ENCODE assay signal across 8 cellular contexts in genomic region chr4:67327245-67327860, GRCh38.
DNase-seq lines count a peak whose midpoint lies in the region; ATAC-seq and TF ChIP-seq lines count a peak whose summit lies in the region.

No MANE protein-coding gene starts in this region.

- POLR2A ChIA-PET in CD8-positive, alpha-beta memory T cell (lab: Charles Lee): no interaction called here
- POLR2A ChIA-PET in activated CD4-positive, alpha-beta T cell treated with anti-CD3 and anti-CD28 coated beads for 36 hours (lab: Charles Lee): no interaction called here

- H3K4me1 ChIP-seq in CD8-positive, alpha-beta memory T cell (ENCODE audit: insufficient read depth, low read length): no peaks in the 10 kb centered on the region

- CTCF ChIA-PET in CD8-positive, alpha-beta memory T cell (lab: Charles Lee): interaction anchor here (1.6 kb wide), 1 partner anchor 11 kb away, joined by 3 read pairs; no protein-coding TSS in a partner anchor
- CTCF ChIA-PET in activated CD4-positive, alpha-beta T cell treated with anti-CD3 and anti-CD28 coated beads for 36 hours (lab: Charles Lee): interaction anchor here (0.6 to 3.1 kb wide), 8 partner anchors 9 to 243 kb away, joined by 3 to 36 read pairs (median 3); no protein-coding TSS in a partner anchor

- no peak overlapping the region for H3K4me3 ChIP-seq in CD8-positive, alpha-beta memory T cell (ENCODE audit: low read length)

- H3K4me3 Mint-ChIP-seq in CD8-positive, alpha-beta memory T cell: no peak overlapping the region
- H3K4me3 Mint-ChIP-seq in activated CD4-positive, alpha-beta T cell treated with anti-CD3 and anti-CD28 coated beads for 36 hours: no peak overlapping the region
- no peak overlapping the region for H3K4me3 Mint-ChIP-seq in endothelial cell (ENCODE audit: unreplicated experiment)
- H3K4me3 Mint-ChIP-seq in stimulated activated naive CD8-positive, alpha-beta T cell treated with anti-CD3 and anti-CD28 coated beads, Interleukin-15, amount 100 ng/mL, for 72 hours: no peak overlapping the region

- intact Hi-C loops in activated CD4-positive, alpha-beta T cell treated with anti-CD3 and anti-CD28 coated beads for 36 hours (cut with DNase I, micrococcal nuclease): loop anchor here (1.0 kb wide), 1 partner anchor 239 kb away; no protein-coding TSS in a partner anchor

- peak; percentile 1 to 55 (median 18) for DNase-seq in CD8-positive, alpha-beta memory T cell
- DNase-seq in NCI-H2171 treated with DMSO at 0.1 percent for 48 hours (lab: John Stamatoyannopoulos, UW) (peak; percentile 64), endothelial cell (ENCODE audit: low spot score) (peak; percentile 70), middle frontal gyrus (ENCODE audit: extremely low spot score, low spot score) (peak; percentile 33)
- DNase-seq in activated CD4-positive, alpha-beta T cell treated with anti-CD3 and anti-CD28 coated beads for 36 hours: peak; percentile 66
- DNase-seq in stimulated activated naive CD8-positive, alpha-beta T cell treated with anti-CD3 and anti-CD28 coated beads, Interleukin-15, amount 100 ng/mL, for 72 hours: peak; percentile 24 to 44

- peaks cover 0 to 3% (median 0%) of the 10 kb centered on the region in 5 donors for H3K9me3 Mint-ChIP-seq in CD8-positive, alpha-beta memory T cell
- no peaks in the 10 kb centered on the region for H3K9me3 Mint-ChIP-seq in activated CD4-positive, alpha-beta T cell treated with anti-CD3 and anti-CD28 coated beads for 36 hours (ENCODE audit: low read depth)
- no peaks in the 10 kb centered on the region for H3K9me3 Mint-ChIP-seq in endothelial cell (ENCODE audit: unreplicated experiment)
- no peaks in the 10 kb centered on the region for H3K9me3 Mint-ChIP-seq in stimulated activated naive CD8-positive, alpha-beta T cell treated with anti-CD3 and anti-CD28 coated beads, Interleukin-15, amount 100 ng/mL, for 72 hours

- ATAC-seq in GM19025 (IDR thresholded peaks at IDR 0.05; ENCODE audit: low read depth, unreplicated experiment) (peak; percentile 96), HG03108 (IDR thresholded peaks at IDR 0.05; ENCODE audit: unreplicated experiment) (peak; percentile 95)
- ATAC-seq in activated CD4-positive, alpha-beta T cell treated with anti-CD3 and anti-CD28 coated beads for 36 hours: peak; percentile 74
- ATAC-seq in stimulated activated naive CD8-positive, alpha-beta T cell treated with anti-CD3 and anti-CD28 coated beads, Interleukin-15, amount 100 ng/mL, for 72 hours: peak; percentile 65

- H3K4me1 Mint-ChIP-seq in CD8-positive, alpha-beta memory T cell: peaks cover 0 to 8% (median 1%) of the 10 kb centered on the region in 3 donors
- H3K4me1 Mint-ChIP-seq in activated CD4-positive, alpha-beta T cell treated with anti-CD3 and anti-CD28 coated beads for 36 hours: peaks cover 2% of the 10 kb centered on the region
- H3K4me1 Mint-ChIP-seq in endothelial cell (ENCODE audit: unreplicated experiment): peaks cover 5% of the 10 kb centered on the region
- no peaks in the 10 kb centered on the region for H3K4me1 Mint-ChIP-seq in stimulated activated naive CD8-positive, alpha-beta T cell treated with anti-CD3 and anti-CD28 coated beads, Interleukin-15, amount 100 ng/mL, for 72 hours

- peak; percentile 91 for TF ChIP-seq CTCF in endothelial cell (IDR thresholded peaks at IDR 0.05; ENCODE audit: unreplicated experiment)

- no peaks in the 10 kb centered on the region for H3K9me3 ChIP-seq in CD8-positive, alpha-beta memory T cell (ENCODE audit: low read length)

- H3K36me3 Mint-ChIP-seq in CD8-positive, alpha-beta memory T cell: no peaks in the 10 kb centered on the region
- no peaks in the 10 kb centered on the region for H3K36me3 Mint-ChIP-seq in activated CD4-positive, alpha-beta T cell treated with anti-CD3 and anti-CD28 coated beads for 36 hours (ENCODE audit: low read depth)
- H3K36me3 Mint-ChIP-seq in endothelial cell (ENCODE audit: low read depth, unreplicated experiment): no peaks in the 10 kb centered on the region

- H3K36me3 ChIP-seq in CD8-positive, alpha-beta memory T cell (ENCODE audit: insufficient read depth, low read length): no peaks in the 10 kb centered on the region

- no peak overlapping the region for H3K27ac ChIP-seq in CD8-positive, alpha-beta memory T cell (ENCODE audit: low read depth, low read length)

- peaks cover 3 to 27% of the 10 kb centered on the region in 2 donors for H3K27me3 Mint-ChIP-seq in CD8-positive, alpha-beta memory T cell
- peaks cover 16% of the 10 kb centered on the region for H3K27me3 Mint-ChIP-seq in activated CD4-positive, alpha-beta T cell treated with anti-CD3 and anti-CD28 coated beads for 36 hours
- no peaks in the 10 kb centered on the region for H3K27me3 Mint-ChIP-seq in endothelial cell (ENCODE audit: unreplicated experiment)
- peaks cover 19% of the 10 kb centered on the region for H3K27me3 Mint-ChIP-seq in stimulated activated naive CD8-positive, alpha-beta T cell treated with anti-CD3 and anti-CD28 coated beads, Interleukin-15, amount 100 ng/mL, for 72 hours

- no peaks in the 10 kb centered on the region for H3K27me3 ChIP-seq in CD8-positive, alpha-beta memory T cell (ENCODE audit: insufficient read depth, low read length, poor library complexity, severe bottlenecking)

- no peak overlapping the region for H3K27ac Mint-ChIP-seq in CD8-positive, alpha-beta memory T cell
- H3K27ac Mint-ChIP-seq in activated CD4-positive, alpha-beta T cell treated with anti-CD3 and anti-CD28 coated beads for 36 hours: no peak overlapping the region
- H3K27ac Mint-ChIP-seq in endothelial cell (ENCODE audit: unreplicated experiment): no peak overlapping the region
- H3K27ac Mint-ChIP-seq in stimulated activated naive CD8-positive, alpha-beta T cell treated with anti-CD3 and anti-CD28 coated beads, Interleukin-15, amount 100 ng/mL, for 72 hours: no peak overlapping the region

Comparison
In these comparisons a context has a peak if more than half of its experiments do, and no peak if none do; other contexts are left out.
1. DNase-seq: peak in every context shown above with its lines; median percentile 70 in endothelial cell; 66 in activated CD4-positive, alpha-beta T cell treated with anti-CD3 and anti-CD28 coated beads for 36 hours; 64 in NCI-H2171 treated with DMSO at 0.1 percent for 48 hours; 34 in stimulated activated naive CD8-positive, alpha-beta T cell treated with anti-CD3 and anti-CD28 coated beads, Interleukin-15, amount 100 ng/mL, for 72 hours; 33 in middle frontal gyrus; 18 in CD8-positive, alpha-beta memory T cell.